ENCODE assay signal across 8 cellular contexts in the genomic region with DNA sequence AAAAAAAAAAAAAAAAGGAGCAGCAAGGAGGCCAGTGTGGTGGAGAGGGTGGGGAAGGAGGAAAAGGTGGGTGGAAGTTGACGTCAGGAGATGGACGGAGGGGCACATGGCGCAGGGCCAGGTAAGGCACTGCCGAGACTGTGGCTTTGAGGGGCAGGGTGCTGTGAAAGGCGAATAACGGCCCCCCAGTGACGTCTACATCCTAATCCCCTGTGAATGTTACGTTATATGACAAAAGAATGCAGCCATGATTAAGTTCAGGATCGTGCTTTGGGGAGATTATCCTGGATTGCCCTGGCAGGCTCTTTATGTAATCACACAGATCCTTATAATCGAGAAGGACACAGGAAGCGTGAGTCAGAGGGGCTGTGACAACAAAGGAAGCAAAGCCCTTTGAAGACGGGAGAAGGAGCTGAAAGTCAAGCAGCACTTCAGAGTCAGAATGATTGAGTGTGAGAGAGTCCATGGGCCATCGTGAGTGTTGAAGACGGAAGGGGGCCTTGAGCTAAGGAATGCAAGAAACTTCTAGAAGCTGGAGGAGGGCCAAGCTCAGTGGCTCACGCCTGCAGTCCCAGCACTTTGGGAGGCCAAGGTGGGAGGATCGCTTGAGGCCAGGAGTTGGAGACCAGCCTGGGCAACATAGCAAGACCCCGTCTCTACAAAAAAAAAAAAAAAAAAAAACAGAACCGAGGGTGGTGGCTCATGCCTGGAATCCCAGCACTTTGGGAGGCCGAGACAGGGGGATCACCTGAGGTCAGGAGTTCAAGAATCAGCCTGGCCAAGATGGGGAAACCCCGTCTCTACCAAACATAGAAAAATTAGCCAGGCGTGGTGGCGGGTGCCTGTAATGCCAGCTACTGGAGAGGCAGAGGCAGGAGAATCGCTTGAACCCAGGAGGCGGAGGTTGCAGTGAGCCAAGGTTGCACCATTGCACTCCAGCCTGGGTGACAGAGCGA. TPM values are rescaled to one million over a fixed set of nuclear protein-coding genes. Genes with fewer than 3 reads are reported as not detected.
DNase-seq lines count a peak whose midpoint lies in the region; TF ChIP-seq lines count a peak whose summit lies in the region.

No MANE protein-coding gene starts in this region.

- TF ChIP-seq CTCF in retinal pigment epithelial cell (conservative IDR thresholded peaks at IDR 0.05; ENCODE audit: low read depth, low read length): no peak
- TF ChIP-seq CTCF in GM10266 (IDR thresholded peaks at IDR 0.05; ENCODE audit: control insufficient read depth, insufficient read depth, low read depth, missing control alignments): no peak

- no peak overlapping the region for H3K4me3 ChIP-seq in retinal pigment epithelial cell (ENCODE audit: low read length)

- DNase-seq in ELR (ENCODE audit: low read depth): peak; percentile 92
- peak; percentile 97 for DNase-seq in RPMI7951 (ENCODE audit: low read depth)
- DNase-seq in fibroblast of peridontal ligament (ENCODE audit: extremely low read depth): peak; percentile 87
- peak; percentile 99 for DNase-seq in retinal pigment epithelial cell (ENCODE audit: low read depth)
- DNase-seq in T-helper 9 cell: no peak
- DNase-seq in stimulated activated naive CD4-positive, alpha-beta T cell treated with Interleukin-2 at 50 U/mL for 16 hours (lab: John Stamatoyannopoulos, UW): no peak
- DNase-seq in GM10266 (ENCODE audit: extremely low spot score): no peak
- DNase-seq in activated effector memory CD4-positive, alpha-beta T cell treated with anti-CD3 and anti-CD28 coated beads, Interleukin-2, amount 50 U/mL, for 16 hours: no peak

RNA-seq across cellular contexts. Expression of gene CEACAM16, which starts 13.8 kb away (rescaled TPM):
- 0.20 TPM in 1 of 2 replicates, not detected in the other for total RNA-seq in RPMI7951 (2014; rRNA removed; shearing (Covaris generic))

RNA-seq across cellular contexts. Expression of gene CEACAM19, which starts 13.9 kb away (rescaled TPM):
- 0.12 and 0.20 TPM in 2 replicates for total RNA-seq in RPMI7951 (2014; rRNA removed; shearing (Covaris generic))

RNA-seq across cellular contexts. Expression of gene PVR, which starts 41.5 kb away (rescaled TPM):
- 34.2 and 35.7 TPM in 2 replicates for total RNA-seq in RPMI7951 (2014; rRNA removed; shearing (Covaris generic))

Comparison
In these comparisons a context has a peak if more than half of its experiments do, and no peak if none do; other contexts are left out.
1. DNase-seq: peak in ELR (single experiment), RPMI7951 (single experiment), fibroblast of peridontal ligament (single experiment) and retinal pigment epithelial cell (single experiment); none in T-helper 9 cell (single experiment), stimulated activated naive CD4-positive, alpha-beta T cell treated with Interleukin-2 at 50 U/mL for 16 hours (single experiment), GM10266 (single experiment) and activated effector memory CD4-positive, alpha-beta T cell treated with anti-CD3 and anti-CD28 coated beads, Interleukin-2, amount 50 U/mL, for 16 hours (single experiment).